1 cellular context compared by ENCODE assay signal in genomic region chr1:150606743-150607142, GRCh38.
TF ChIP-seq lines count a peak whose summit lies in the region.

No MANE protein-coding gene starts in this region.

TF ChIP-seq in H1, 55 proteins besides CTCF, POLR2A, EP300 and RAD21:
- TF ChIP-seq TEAD4 (IDR thresholded peaks at IDR 0.05; ENCODE audit: low read depth, low read length) = no peak
- no peak for TF ChIP-seq SIN3A (conservative IDR thresholded peaks at IDR 0.05 in 1 of 2, IDR thresholded peaks at IDR 0.05 in 1 of 2; ENCODE audit: low read depth in 1 of 2, low read length in 2 of 2)
- TF ChIP-seq SIRT6 (IDR thresholded peaks at IDR 0.05; ENCODE audit: low read length) = no peak
- no peak for TF ChIP-seq GTF2F1 (IDR thresholded peaks at IDR 0.05; ENCODE audit: borderline replicate concordance, low read depth, low read length)
- no peak for TF ChIP-seq PHF8 (conservative IDR thresholded peaks at IDR 0.05; ENCODE audit: low read depth, low read length)
- TF ChIP-seq EGR1 (IDR thresholded peaks at IDR 0.05; ENCODE audit: borderline replicate concordance, low read depth, low read length) = no peak
- TF ChIP-seq, protein P1, sequence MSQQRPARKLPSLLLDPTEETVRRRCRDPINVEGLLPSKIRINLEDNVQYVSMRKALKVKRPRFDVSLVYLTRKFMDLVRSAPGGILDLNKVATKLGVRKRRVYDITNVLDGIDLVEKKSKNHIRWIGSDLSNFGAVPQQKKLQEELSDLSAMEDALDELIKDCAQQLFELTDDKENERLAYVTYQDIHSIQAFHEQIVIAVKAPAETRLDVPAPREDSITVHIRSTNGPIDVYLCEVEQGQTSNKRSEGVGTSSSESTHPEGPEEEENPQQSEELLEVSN (IDR thresholded peaks at IDR 0.05) = no peak
- no peak for TF ChIP-seq CBX8 (IDR thresholded peaks at IDR 0.05; ENCODE audit: borderline replicate concordance, low read depth, low read length)
- TF ChIP-seq EZH2 (IDR thresholded peaks at IDR 0.05; ENCODE audit: low read depth, low read length, severe bottlenecking) = no peak
- no peak for TF ChIP-seq BRCA1 (IDR thresholded peaks at IDR 0.05; ENCODE audit: low read depth, low read length)
- TF ChIP-seq, protein P2, sequence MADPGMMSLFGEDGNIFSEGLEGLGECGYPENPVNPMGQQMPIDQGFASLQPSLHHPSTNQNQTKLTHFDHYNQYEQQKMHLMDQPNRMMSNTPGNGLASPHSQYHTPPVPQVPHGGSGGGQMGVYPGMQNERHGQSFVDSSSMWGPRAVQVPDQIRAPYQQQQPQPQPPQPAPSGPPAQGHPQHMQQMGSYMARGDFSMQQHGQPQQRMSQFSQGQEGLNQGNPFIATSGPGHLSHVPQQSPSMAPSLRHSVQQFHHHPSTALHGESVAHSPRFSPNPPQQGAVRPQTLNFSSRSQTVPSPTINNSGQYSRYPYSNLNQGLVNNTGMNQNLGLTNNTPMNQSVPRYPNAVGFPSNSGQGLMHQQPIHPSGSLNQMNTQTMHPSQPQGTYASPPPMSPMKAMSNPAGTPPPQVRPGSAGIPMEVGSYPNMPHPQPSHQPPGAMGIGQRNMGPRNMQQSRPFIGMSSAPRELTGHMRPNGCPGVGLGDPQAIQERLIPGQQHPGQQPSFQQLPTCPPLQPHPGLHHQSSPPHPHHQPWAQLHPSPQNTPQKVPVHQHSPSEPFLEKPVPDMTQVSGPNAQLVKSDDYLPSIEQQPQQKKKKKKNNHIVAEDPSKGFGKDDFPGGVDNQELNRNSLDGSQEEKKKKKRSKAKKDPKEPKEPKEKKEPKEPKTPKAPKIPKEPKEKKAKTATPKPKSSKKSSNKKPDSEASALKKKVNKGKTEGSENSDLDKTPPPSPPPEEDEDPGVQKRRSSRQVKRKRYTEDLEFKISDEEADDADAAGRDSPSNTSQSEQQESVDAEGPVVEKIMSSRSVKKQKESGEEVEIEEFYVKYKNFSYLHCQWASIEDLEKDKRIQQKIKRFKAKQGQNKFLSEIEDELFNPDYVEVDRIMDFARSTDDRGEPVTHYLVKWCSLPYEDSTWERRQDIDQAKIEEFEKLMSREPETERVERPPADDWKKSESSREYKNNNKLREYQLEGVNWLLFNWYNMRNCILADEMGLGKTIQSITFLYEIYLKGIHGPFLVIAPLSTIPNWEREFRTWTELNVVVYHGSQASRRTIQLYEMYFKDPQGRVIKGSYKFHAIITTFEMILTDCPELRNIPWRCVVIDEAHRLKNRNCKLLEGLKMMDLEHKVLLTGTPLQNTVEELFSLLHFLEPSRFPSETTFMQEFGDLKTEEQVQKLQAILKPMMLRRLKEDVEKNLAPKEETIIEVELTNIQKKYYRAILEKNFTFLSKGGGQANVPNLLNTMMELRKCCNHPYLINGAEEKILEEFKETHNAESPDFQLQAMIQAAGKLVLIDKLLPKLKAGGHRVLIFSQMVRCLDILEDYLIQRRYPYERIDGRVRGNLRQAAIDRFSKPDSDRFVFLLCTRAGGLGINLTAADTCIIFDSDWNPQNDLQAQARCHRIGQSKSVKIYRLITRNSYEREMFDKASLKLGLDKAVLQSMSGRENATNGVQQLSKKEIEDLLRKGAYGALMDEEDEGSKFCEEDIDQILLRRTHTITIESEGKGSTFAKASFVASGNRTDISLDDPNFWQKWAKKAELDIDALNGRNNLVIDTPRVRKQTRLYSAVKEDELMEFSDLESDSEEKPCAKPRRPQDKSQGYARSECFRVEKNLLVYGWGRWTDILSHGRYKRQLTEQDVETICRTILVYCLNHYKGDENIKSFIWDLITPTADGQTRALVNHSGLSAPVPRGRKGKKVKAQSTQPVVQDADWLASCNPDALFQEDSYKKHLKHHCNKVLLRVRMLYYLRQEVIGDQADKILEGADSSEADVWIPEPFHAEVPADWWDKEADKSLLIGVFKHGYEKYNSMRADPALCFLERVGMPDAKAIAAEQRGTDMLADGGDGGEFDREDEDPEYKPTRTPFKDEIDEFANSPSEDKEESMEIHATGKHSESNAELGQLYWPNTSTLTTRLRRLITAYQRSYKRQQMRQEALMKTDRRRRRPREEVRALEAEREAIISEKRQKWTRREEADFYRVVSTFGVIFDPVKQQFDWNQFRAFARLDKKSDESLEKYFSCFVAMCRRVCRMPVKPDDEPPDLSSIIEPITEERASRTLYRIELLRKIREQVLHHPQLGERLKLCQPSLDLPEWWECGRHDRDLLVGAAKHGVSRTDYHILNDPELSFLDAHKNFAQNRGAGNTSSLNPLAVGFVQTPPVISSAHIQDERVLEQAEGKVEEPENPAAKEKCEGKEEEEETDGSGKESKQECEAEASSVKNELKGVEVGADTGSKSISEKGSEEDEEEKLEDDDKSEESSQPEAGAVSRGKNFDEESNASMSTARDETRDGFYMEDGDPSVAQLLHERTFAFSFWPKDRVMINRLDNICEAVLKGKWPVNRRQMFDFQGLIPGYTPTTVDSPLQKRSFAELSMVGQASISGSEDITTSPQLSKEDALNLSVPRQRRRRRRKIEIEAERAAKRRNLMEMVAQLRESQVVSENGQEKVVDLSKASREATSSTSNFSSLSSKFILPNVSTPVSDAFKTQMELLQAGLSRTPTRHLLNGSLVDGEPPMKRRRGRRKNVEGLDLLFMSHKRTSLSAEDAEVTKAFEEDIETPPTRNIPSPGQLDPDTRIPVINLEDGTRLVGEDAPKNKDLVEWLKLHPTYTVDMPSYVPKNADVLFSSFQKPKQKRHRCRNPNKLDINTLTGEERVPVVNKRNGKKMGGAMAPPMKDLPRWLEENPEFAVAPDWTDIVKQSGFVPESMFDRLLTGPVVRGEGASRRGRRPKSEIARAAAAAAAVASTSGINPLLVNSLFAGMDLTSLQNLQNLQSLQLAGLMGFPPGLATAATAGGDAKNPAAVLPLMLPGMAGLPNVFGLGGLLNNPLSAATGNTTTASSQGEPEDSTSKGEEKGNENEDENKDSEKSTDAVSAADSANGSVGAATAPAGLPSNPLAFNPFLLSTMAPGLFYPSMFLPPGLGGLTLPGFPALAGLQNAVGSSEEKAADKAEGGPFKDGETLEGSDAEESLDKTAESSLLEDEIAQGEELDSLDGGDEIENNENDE (IDR thresholded peaks at IDR 0.05; ENCODE audit: insufficient replicate concordance, low read length) = no peak
- TF ChIP-seq CTBP2 (IDR thresholded peaks at IDR 0.05; ENCODE audit: borderline replicate concordance, insufficient read depth, insufficient read length, low read length) = no peak
- TF ChIP-seq, protein P3, sequence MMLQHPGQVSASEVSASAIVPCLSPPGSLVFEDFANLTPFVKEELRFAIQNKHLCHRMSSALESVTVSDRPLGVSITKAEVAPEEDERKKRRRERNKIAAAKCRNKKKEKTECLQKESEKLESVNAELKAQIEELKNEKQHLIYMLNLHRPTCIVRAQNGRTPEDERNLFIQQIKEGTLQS (IDR thresholded peaks at IDR 0.05; ENCODE audit: insufficient read depth, low read depth, low read length) = no peak
- no peak for TF ChIP-seq SP2 (IDR thresholded peaks at IDR 0.05; ENCODE audit: low read length)
- TF ChIP-seq POU5F1 (IDR thresholded peaks at IDR 0.05; ENCODE audit: low read depth, low read length) = no peak
- TF ChIP-seq BACH1 (IDR thresholded peaks at IDR 0.05; ENCODE audit: low read length) = no peak
- TF ChIP-seq HDAC6 (IDR thresholded peaks at IDR 0.05; ENCODE audit: low read depth, low read length) = no peak
